Comparison of ENCODE assay signal across 8 cellular contexts in genomic region chr16:1771864-1772361, GRCh38. TPM values are rescaled to one million over a fixed set of nuclear protein-coding genes. Genes with fewer than 3 reads are reported as not detected.
A peak's percentile ranks its signal among the peaks of the same experiment; 100 is the strongest.
DNase-seq lines count a peak whose midpoint lies in the region.

No MANE protein-coding gene starts in this region.

- peak overlapping the region; percentile 26 to 91 (median 88) for H3K9ac ChIP-seq in subcutaneous abdominal adipose tissue (ENCODE audit: low read length in 5 of 5)

- peak overlapping the region; percentile 97 for H3K27ac Mint-ChIP-seq in activated CD4-positive, alpha-beta memory T cell treated with anti-CD3 and anti-CD28 coated beads, Interleukin-2, amount 10 ng/mL, durations not matched to agents 7 days and 5 days

- CTCF ChIA-PET in activated CD4-positive, alpha-beta memory T cell treated with anti-CD3 and anti-CD28 coated beads, Interleukin-2, amount 10 ng/mL, durations not matched to agents 7 days and 5 days (lab: Charles Lee) = interaction anchor here (1.0 to 2.6 kb wide), 3 partner anchors 11 to 171 kb away, joined by 4 to 16 read pairs (median 12); partner anchors contain the start of genes MAPK8IP3, MSRB1, NUBP2 and SPSB3

- H3K9me3 ChIP-seq in iPS-18c (ENCODE audit: control insufficient read depth, insufficient read depth, low read length) (no peaks in the 10 kb centered on the region), subcutaneous abdominal adipose tissue (ENCODE audit: control insufficient read depth in 5 of 5, low read length in 5 of 5) (no peaks in the 10 kb centered on the region)

- peaks cover 23% of the 10 kb centered on the region for H3K36me3 Mint-ChIP-seq in activated CD4-positive, alpha-beta memory T cell treated with anti-CD3 and anti-CD28 coated beads, Interleukin-2, amount 10 ng/mL, durations not matched to agents 7 days and 5 days (ENCODE audit: low read depth)

- H3K36me3 ChIP-seq in subcutaneous abdominal adipose tissue (ENCODE audit: control insufficient read depth in 5 of 5, insufficient read depth in 5 of 5, low read length in 5 of 5) = peaks cover 0 to 45% (median 38%) of the 10 kb centered on the region in 5 donors

- peaks cover 7 to 45% (median 40%) of the 10 kb centered on the region in 5 donors for H3K4me1 ChIP-seq in subcutaneous abdominal adipose tissue (ENCODE audit: control insufficient read depth in 5 of 5, insufficient read depth in 5 of 5, low read length in 5 of 5)

- H3K9me3 Mint-ChIP-seq in activated CD4-positive, alpha-beta memory T cell treated with anti-CD3 and anti-CD28 coated beads, Interleukin-2, amount 10 ng/mL, durations not matched to agents 7 days and 5 days = no peaks in the 10 kb centered on the region

- peaks cover 14% of the 10 kb centered on the region for H3K4me1 Mint-ChIP-seq in activated CD4-positive, alpha-beta memory T cell treated with anti-CD3 and anti-CD28 coated beads, Interleukin-2, amount 10 ng/mL, durations not matched to agents 7 days and 5 days

- H3K27me3 Mint-ChIP-seq in activated CD4-positive, alpha-beta memory T cell treated with anti-CD3 and anti-CD28 coated beads, Interleukin-2, amount 10 ng/mL, durations not matched to agents 7 days and 5 days = no peaks in the 10 kb centered on the region

- no peaks in the 10 kb centered on the region for H3K27me3 ChIP-seq in subcutaneous abdominal adipose tissue (ENCODE audit: control insufficient read depth in 5 of 5, insufficient read depth in 4 of 5, low read length in 5 of 5)

- POLR2A ChIA-PET in activated CD4-positive, alpha-beta memory T cell treated with anti-CD3 and anti-CD28 coated beads, Interleukin-2, amount 10 ng/mL, durations not matched to agents 7 days and 5 days (lab: Charles Lee) = interaction anchor here (0.8 to 7.2 kb wide), 11 partner anchors 11 to 440 kb away, joined by 3 to 101 read pairs (median 4); partner anchors contain the start of genes HAGH, MAPK8IP3, NUBP2 and SPSB3

- DNase-seq in NCI-H82 (lab: John Stamatoyannopoulos, UW) (peak; percentile 59), NCI-H82 treated with DMSO at 0.1 percent for 48 hours (lab: John Stamatoyannopoulos, UW; ENCODE audit: unreplicated experiment) (no peak), DMS79 (lab: John Stamatoyannopoulos, UW) (no peak), superior temporal gyrus (ENCODE audit: extremely low spot score) (no peak), activated gamma-delta T cell (lab: John Stamatoyannopoulos, UW) (no peak)
- no peak for DNase-seq in activated CD4-positive, alpha-beta memory T cell treated with anti-CD3 and anti-CD28 coated beads, Interleukin-2, amount 10 ng/mL, durations not matched to agents 7 days and 5 days

- H3K4me3 ChIP-seq in iPS-18c (ENCODE audit: insufficient read depth, low read depth, low read length) (peak overlapping the region; percentile 98), subcutaneous abdominal adipose tissue (ENCODE audit: low read depth in 1 of 5, low read length in 5 of 5) (peak overlapping the region; percentile 73 to 96 (median 90))

- peak overlapping the region; percentile 98 for H3K4me3 Mint-ChIP-seq in activated CD4-positive, alpha-beta memory T cell treated with anti-CD3 and anti-CD28 coated beads, Interleukin-2, amount 10 ng/mL, durations not matched to agents 7 days and 5 days

- peak overlapping the region; percentile 62 for H3K27ac ChIP-seq in subcutaneous abdominal adipose tissue (ENCODE audit: low read depth, low read length)

RNA-seq across cellular contexts. Expression of gene NME3, which starts 0.6 kb away (rescaled TPM):
- 10 to 100 TPM; 48.0 to 52.0 TPM for total RNA-seq in activated CD4-positive, alpha-beta memory T cell treated with anti-CD3 and anti-CD28 coated beads, Interleukin-2, amount 10 ng/mL, durations not matched to agents 7 days and 5 days

RNA-seq across cellular contexts. Expression of gene EME2, which starts 0.7 kb away (rescaled TPM):
- 10 to 100 TPM; 23.5 to 24.7 TPM for total RNA-seq in activated CD4-positive, alpha-beta memory T cell treated with anti-CD3 and anti-CD28 coated beads, Interleukin-2, amount 10 ng/mL, durations not matched to agents 7 days and 5 days

RNA-seq across cellular contexts. Expression of gene MRPS34, which starts 1.0 kb away (rescaled TPM):
- 10 to 100 TPM; 94.9 to 98.3 TPM for total RNA-seq in activated CD4-positive, alpha-beta memory T cell treated with anti-CD3 and anti-CD28 coated beads, Interleukin-2, amount 10 ng/mL, durations not matched to agents 7 days and 5 days

RNA-seq across cellular contexts. Expression of gene SPSB3, which starts 10.5 kb away (rescaled TPM):
- 10 to 100 TPM; 46.4 to 47.7 TPM for total RNA-seq in activated CD4-positive, alpha-beta memory T cell treated with anti-CD3 and anti-CD28 coated beads, Interleukin-2, amount 10 ng/mL, durations not matched to agents 7 days and 5 days

RNA-seq across cellular contexts. Expression of gene NUBP2, which starts 10.8 kb away (rescaled TPM):
- 10 to 100 TPM; 40.8 to 43.5 TPM for total RNA-seq in activated CD4-positive, alpha-beta memory T cell treated with anti-CD3 and anti-CD28 coated beads, Interleukin-2, amount 10 ng/mL, durations not matched to agents 7 days and 5 days
